In the genomic region with DNA sequence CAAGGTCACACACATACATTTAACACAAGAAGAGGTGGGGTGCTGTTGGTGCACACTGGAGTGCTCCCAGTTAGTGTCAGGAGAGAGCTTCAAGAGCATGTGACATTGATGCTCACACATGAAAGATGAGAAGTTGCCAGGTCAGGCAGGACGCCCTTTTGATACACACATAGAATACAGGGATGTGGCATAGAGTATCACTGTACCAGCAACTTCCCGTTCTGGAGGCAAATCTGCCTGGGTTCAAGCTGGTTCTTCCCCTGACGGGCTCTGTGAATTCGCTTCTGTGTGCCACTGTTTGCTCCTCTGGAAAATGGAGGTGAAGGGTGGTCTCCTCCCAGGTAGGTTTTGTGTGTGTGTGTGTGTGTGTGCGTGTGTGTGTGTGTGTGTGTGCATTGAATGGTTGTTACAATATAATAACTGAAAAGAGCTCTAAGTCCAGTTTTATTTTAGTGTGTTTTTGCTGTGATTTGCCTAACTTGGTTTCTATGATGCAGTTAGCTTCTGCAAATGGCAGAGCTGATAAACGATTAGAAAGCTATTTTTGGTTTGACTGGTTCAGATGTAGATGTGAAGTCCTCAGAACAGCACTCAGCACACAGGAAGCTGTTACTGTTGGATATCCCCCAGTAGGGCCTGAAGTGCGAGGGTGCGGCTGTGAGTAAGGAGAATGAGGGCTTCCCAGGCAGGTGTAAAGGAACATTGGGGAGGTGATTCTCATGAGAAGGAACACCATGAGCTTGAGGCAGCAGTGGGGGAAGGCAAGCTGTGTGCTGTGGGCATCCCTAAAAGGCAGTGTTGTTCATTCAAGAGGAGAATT, we compare ENCODE assay signal across 8 cellular contexts. TPM values are rescaled to one million over a fixed set of nuclear protein-coding genes. Genes with fewer than 3 reads are reported as not detected.
DNase-seq lines count a peak whose midpoint lies in the region; ATAC-seq lines count a peak whose summit lies in the region.

No MANE protein-coding gene starts in this region.

- H3K36me3 Mint-ChIP-seq in activated T-cell treated with anti-CD3 and anti-CD28 coated beads, Interleukin-2, amount 50 U/mL, for 4 hours (ENCODE audit: insufficient read depth), result peaks cover 11% of the 10 kb centered on the region
- peaks cover 5% of the 10 kb centered on the region for H3K36me3 Mint-ChIP-seq in activated naive CD8-positive, alpha-beta T cell treated with anti-CD3 and anti-CD28 coated beads, Interleukin-2, amount 50 U/mL, for 24 hours (ENCODE audit: low read depth)
- H3K36me3 Mint-ChIP-seq in stimulated activated memory B cell treated with anti-CD40 and anti-IgM and Interleukin-4, amounts not matched to agents 10 μg/mL and 1 μg/mL and 100 μg/mL, for 72 hours, result peaks cover 17% of the 10 kb centered on the region

- peaks cover 49% of the 10 kb centered on the region for H3K4me1 Mint-ChIP-seq in activated T-cell treated with anti-CD3 and anti-CD28 coated beads, Interleukin-2, amount 50 U/mL, for 4 hours (ENCODE audit: low read depth)
- H3K4me1 Mint-ChIP-seq in activated naive CD8-positive, alpha-beta T cell treated with anti-CD3 and anti-CD28 coated beads, Interleukin-2, amount 50 U/mL, for 24 hours, result peaks cover 63% of the 10 kb centered on the region
- peaks cover 53% of the 10 kb centered on the region for H3K4me1 Mint-ChIP-seq in stimulated activated memory B cell treated with anti-CD40 and anti-IgM and Interleukin-4, amounts not matched to agents 10 μg/mL and 1 μg/mL and 100 μg/mL, for 72 hours

- no peak for DNase-seq in activated T-cell treated with anti-CD3 and anti-CD28 coated beads, Interleukin-2, amount 50 U/mL, for 4 hours
- no peak for DNase-seq in activated T-cell treated with anti-CD3 and anti-CD28 coated beads, Interleukin-2, amount 50 U/mL, for 1 hour
- no peak for DNase-seq in activated naive CD8-positive, alpha-beta T cell treated with anti-CD3 and anti-CD28 coated beads, Interleukin-2, amount 50 U/mL, for 24 hours
- DNase-seq in DMS153 (lab: John Stamatoyannopoulos, UW) (no peak), dermis blood vessel endothelial cell (no peak), H4 (ENCODE audit: low spot score) (no peak)

- no peak for ATAC-seq in activated T-cell treated with anti-CD3 and anti-CD28 coated beads, Interleukin-2, amount 50 U/mL, for 4 hours
- peak; percentile 49 for ATAC-seq in HG02884 (IDR thresholded peaks at IDR 0.05; ENCODE audit: unreplicated experiment)
- ATAC-seq in activated naive CD8-positive, alpha-beta T cell treated with anti-CD3 and anti-CD28 coated beads, Interleukin-2, amount 50 U/mL, for 24 hours, result peak; percentile 58
- peak; percentile 73 for ATAC-seq in stimulated activated memory B cell treated with anti-CD40 and anti-IgM and Interleukin-4, amounts not matched to agents 10 μg/mL and 1 μg/mL and 100 μg/mL, for 72 hours

- peak overlapping the region; percentile 60 for H3K27ac Mint-ChIP-seq in activated naive CD8-positive, alpha-beta T cell treated with anti-CD3 and anti-CD28 coated beads, Interleukin-2, amount 50 U/mL, for 24 hours
- H3K27ac Mint-ChIP-seq in stimulated activated memory B cell treated with anti-CD40 and anti-IgM and Interleukin-4, amounts not matched to agents 10 μg/mL and 1 μg/mL and 100 μg/mL, for 72 hours, result peak overlapping the region; percentile 88

- no peaks in the 10 kb centered on the region for H3K27me3 Mint-ChIP-seq in activated T-cell treated with anti-CD3 and anti-CD28 coated beads, Interleukin-2, amount 50 U/mL, for 4 hours (ENCODE audit: low read depth)
- H3K27me3 Mint-ChIP-seq in activated naive CD8-positive, alpha-beta T cell treated with anti-CD3 and anti-CD28 coated beads, Interleukin-2, amount 50 U/mL, for 24 hours, result no peaks in the 10 kb centered on the region
- H3K27me3 Mint-ChIP-seq in stimulated activated memory B cell treated with anti-CD40 and anti-IgM and Interleukin-4, amounts not matched to agents 10 μg/mL and 1 μg/mL and 100 μg/mL, for 72 hours, result no peaks in the 10 kb centered on the region

- no peaks in the 10 kb centered on the region for H3K9me3 Mint-ChIP-seq in activated T-cell treated with anti-CD3 and anti-CD28 coated beads, Interleukin-2, amount 50 U/mL, for 4 hours
- H3K9me3 Mint-ChIP-seq in activated naive CD8-positive, alpha-beta T cell treated with anti-CD3 and anti-CD28 coated beads, Interleukin-2, amount 50 U/mL, for 24 hours, result no peaks in the 10 kb centered on the region
- H3K9me3 Mint-ChIP-seq in stimulated activated memory B cell treated with anti-CD40 and anti-IgM and Interleukin-4, amounts not matched to agents 10 μg/mL and 1 μg/mL and 100 μg/mL, for 72 hours, result peaks cover 3% of the 10 kb centered on the region

- H3K4me3 Mint-ChIP-seq in activated T-cell treated with anti-CD3 and anti-CD28 coated beads, Interleukin-2, amount 50 U/mL, for 4 hours, result peak overlapping the region; percentile 20
- H3K4me3 Mint-ChIP-seq in activated naive CD8-positive, alpha-beta T cell treated with anti-CD3 and anti-CD28 coated beads, Interleukin-2, amount 50 U/mL, for 24 hours, result no peak overlapping the region
- peak overlapping the region; percentile 62 for H3K4me3 Mint-ChIP-seq in stimulated activated memory B cell treated with anti-CD40 and anti-IgM and Interleukin-4, amounts not matched to agents 10 μg/mL and 1 μg/mL and 100 μg/mL, for 72 hours

RNA-seq across cellular contexts. Expression of gene HIVEP1, which starts 53.4 kb away (rescaled TPM):
- 10 to 100 TPM; 24.2 to 26.1 (median 25.8) TPM for total RNA-seq in activated T-cell treated with anti-CD3 and anti-CD28 coated beads, Interleukin-2, amount 50 U/mL, for 4 hours
- total RNA-seq in dermis blood vessel endothelial cell, result 19.1 and 19.6 TPM in 2 replicates
- 7.2 and 8.6 TPM in 2 replicates for total RNA-seq in H4 (2014; rRNA removed; shearing (Covaris generic))

Comparison
In these comparisons a context has a peak if more than half of its experiments do, and no peak if none do; other contexts are left out.
1. ATAC-seq: peak in HG02884 (single experiment), activated naive CD8-positive, alpha-beta T cell treated with anti-CD3 and anti-CD28 coated beads, Interleukin-2, amount 50 U/mL, for 24 hours (single experiment) and stimulated activated memory B cell treated with anti-CD40 and anti-IgM and Interleukin-4, amounts not matched to agents 10 μg/mL and 1 μg/mL and 100 μg/mL, for 72 hours (single experiment); none in activated T-cell treated with anti-CD3 and anti-CD28 coated beads, Interleukin-2, amount 50 U/mL, for 4 hours (0 of 2).